In genomic region chr3:12884104-12884742, GRCh38 we compare ENCODE assay signal across 12 cellular contexts. TPM values are rescaled to one million over a fixed set of nuclear protein-coding genes. Genes with fewer than 3 reads are reported as not detected.
A peak's percentile ranks its signal among the peaks of the same experiment; 100 is the strongest.
DNase-seq lines count a peak whose midpoint lies in the region; ATAC-seq and TF ChIP-seq lines count a peak whose summit lies in the region.
"Had no signal": no experiment of that assay in that cellular context is flagged by ENCODE, and none has a peak within 500 bp of the region (broad histone marks: within the 10 kb centered on the region; RNA-seq: fewer than 3 reads in every experiment).

No MANE protein-coding gene starts in this region.

- H3K9ac ChIP-seq in HCT116 (ENCODE audit: low read length): no peak overlapping the region

- no peaks in the 10 kb centered on the region for H3K79me2 ChIP-seq in HCT116 (ENCODE audit: insufficient read depth, low read length)

- H3K27me3 Mint-ChIP-seq in chondrocyte (ENCODE audit: low read depth) (peaks cover 26% of the 10 kb centered on the region), Caco-2 (ENCODE audit: insufficient read depth, unreplicated experiment) (peaks cover 12% of the 10 kb centered on the region)

- H3K4me3 Mint-ChIP-seq in chondrocyte (ENCODE audit: unreplicated experiment) (no peak overlapping the region), Caco-2 (ENCODE audit: unreplicated experiment) (no peak overlapping the region)
- H3K4me3 Mint-ChIP-seq: brain; T-helper 1 cell treated with Interleukin-12 subunit alpha and Interleukin-12 subunit beta and Interleukin-4 antibody, amounts not matched to agents 30 μg/mL and 1 μg/mL, for 36 hours had no signal

- DNase-seq in HCT116 (ENCODE audit: low read depth, low spot score) (no peak), chondrocyte (ENCODE audit: low spot score) (peak; percentile 78), kidney tubule cell (ENCODE audit: low spot score) (peak; percentile 10), substantia nigra (lab: John Stamatoyannopoulos, UW) (peak in 40 of 49 donors; percentile 8 to 78 (median 52)), Caco-2 (no peak), OCI-M1 (lab: John Stamatoyannopoulos, UW) (no peak), T-helper 2 cell (no peak)
- DNase-seq: NCI-H446 treated with DMSO at 0.1 percent for 48 hours had no signal

- TF ChIP-seq CTCF in HCT116 (IDR thresholded peaks at IDR 0.05 in 2 of 3, conservative IDR thresholded peaks at IDR 0.05 in 1 of 3; ENCODE audit: borderline replicate concordance in 1 of 3, insufficient read depth in 1 of 3, low read depth in 2 of 3, low read length in 2 of 3) (no peak), chondrocyte (IDR thresholded peaks at IDR 0.05) (no peak), Caco-2 (IDR thresholded peaks at IDR 0.05; ENCODE audit: insufficient read depth in 1 of 2, low read depth in 1 of 2, low read length in 1 of 2, severe bottlenecking in 1 of 2, unreplicated experiment in 1 of 2) (no peak)

- H3K27ac Mint-ChIP-seq in chondrocyte (ENCODE audit: unreplicated experiment): no peak overlapping the region
- H3K27ac Mint-ChIP-seq in Caco-2 (ENCODE audit: unreplicated experiment): no peak overlapping the region
- H3K27ac Mint-ChIP-seq: T-helper 1 cell treated with Interleukin-12 subunit alpha and Interleukin-12 subunit beta and Interleukin-4 antibody, amounts not matched to agents 30 μg/mL and 1 μg/mL, for 36 hours had no signal

- no peaks in the 10 kb centered on the region for H3K9me3 Mint-ChIP-seq in chondrocyte (ENCODE audit: low read depth)
- no peaks in the 10 kb centered on the region for H3K9me3 Mint-ChIP-seq in Caco-2 (ENCODE audit: unreplicated experiment)
- H3K9me3 Mint-ChIP-seq: T-helper 1 cell treated with Interleukin-12 subunit alpha and Interleukin-12 subunit beta and Interleukin-4 antibody, amounts not matched to agents 30 μg/mL and 1 μg/mL, for 36 hours had no signal

- TF ChIP-seq RAD21 in HCT116 (IDR thresholded peaks at IDR 0.05; ENCODE audit: low read depth): no peak

- H3K27ac ChIP-seq in HCT116 (ENCODE audit: low read depth, low read length): no peak overlapping the region
- no peak overlapping the region for H3K27ac ChIP-seq in substantia nigra (ENCODE audit: low read depth, low read length, poor library complexity, severe bottlenecking)

- CTCF ChIA-PET in HCT116 (lab: Charles Lee) (no interaction called here), Caco-2 (lab: Charles Lee) (interaction anchor here (0.6 kb wide), 1 partner anchor 109 kb away, joined by 8 read pairs; no protein-coding TSS in a partner anchor)

- ATAC-seq in HCT116: peak; percentile 42; the same call in 1 of the 2 replicates
- ATAC-seq in GM21360 (IDR thresholded peaks at IDR 0.05; ENCODE audit: unreplicated experiment): no peak
- ATAC-seq: GM12878 had no signal

- H3K4me2 ChIP-seq in HCT116 (ENCODE audit: low read length): no peak overlapping the region

- H3K4me1 Mint-ChIP-seq in chondrocyte (ENCODE audit: low read depth) (no peaks in the 10 kb centered on the region), Caco-2 (ENCODE audit: low read depth, unreplicated experiment) (no peaks in the 10 kb centered on the region)

- peaks cover 19% of the 10 kb centered on the region for H3K27me3 ChIP-seq in HCT116 (ENCODE audit: insufficient read depth, low read length)
- no peaks in the 10 kb centered on the region for H3K27me3 ChIP-seq in Caco-2 (replicated peaks; ENCODE audit: control insufficient read depth, insufficient read depth, low read length)

- no peak overlapping the region for H2AFZ ChIP-seq in HCT116 (ENCODE audit: low read depth, low read length, poor library complexity, severe bottlenecking)

- H3K9me3 ChIP-seq in HCT116 (ENCODE audit: control insufficient read depth in 1 of 2, insufficient read depth in 1 of 2, low read depth in 1 of 2, low read length in 2 of 2): no peaks in the 10 kb centered on the region
- H3K9me3 ChIP-seq in Caco-2: no peaks in the 10 kb centered on the region

- H3K36me3 ChIP-seq in HCT116 (ENCODE audit: control insufficient read depth in 1 of 2, insufficient read depth in 2 of 2, low read length in 2 of 2) (no peaks in the 10 kb centered on the region), Caco-2 (ENCODE audit: control insufficient read depth, insufficient read depth, low read length) (no peaks in the 10 kb centered on the region)

- H3K4me3 ChIP-seq in HCT116 (replicated peaks in 1 of 2; ENCODE audit: low read depth in 1 of 2, low read length in 2 of 2): no peak overlapping the region
- no peak overlapping the region for H3K4me3 ChIP-seq in Caco-2 (ENCODE audit: low read depth, low read length)

- no peak for TF ChIP-seq POLR2A in HCT116 (IDR thresholded peaks at IDR 0.05; ENCODE audit: borderline replicate concordance, extremely low read depth, insufficient read depth, insufficient read length)

- H3K36me3 Mint-ChIP-seq in chondrocyte (ENCODE audit: low read depth): no peaks in the 10 kb centered on the region
- no peaks in the 10 kb centered on the region for H3K36me3 Mint-ChIP-seq in Caco-2 (ENCODE audit: insufficient read depth, unreplicated experiment)
- H3K36me3 Mint-ChIP-seq: brain had no signal

- POLR2A ChIA-PET in HCT116 (lab: Charles Lee) (no interaction called here), Caco-2 (lab: Charles Lee) (no interaction called here)

- no TSS peak for BruUV-seq in HCT116 (replicated peaks; lab: Mats Ljungman, UMichigan)
- no TSS peak for BruUV-seq in Caco-2 (replicated peaks; lab: Mats Ljungman, UMichigan)

- H4K20me1 ChIP-seq in HCT116 (ENCODE audit: insufficient read depth): no peaks in the 10 kb centered on the region

- intact Hi-C loops in HCT116 (cut with micrococcal nuclease): no loop called here
- intact Hi-C loops in Caco-2 (cut with micrococcal nuclease; ENCODE audit: unreplicated experiment): no loop called here

- H3K4me1 ChIP-seq in HCT116 (ENCODE audit: control insufficient read depth in 1 of 2, insufficient read depth in 2 of 2, low read length in 2 of 2) (no peaks in the 10 kb centered on the region), Caco-2 (no peaks in the 10 kb centered on the region)

- no peaks in the 10 kb centered on the region for H3K9me2 ChIP-seq in HCT116 (ENCODE audit: insufficient read depth)

- RAD21 ChIA-PET in HCT116 (lab: Charles Lee; ENCODE audit: low non-redundant PET in 1 of 2, low total read pairs in 2 of 2, uncharacterized antibody in 2 of 2, unreplicated experiment in 2 of 2): no interaction called here

TF ChIP-seq in HCT116, 20 proteins besides CTCF, POLR2A, EP300 and RAD21:
- TF ChIP-seq YY1 (IDR thresholded peaks at IDR 0.05; ENCODE audit: extremely low read depth, insufficient replicate concordance, low read depth, low read length): no peak
- no peak for TF ChIP-seq CEBPB (IDR thresholded peaks at IDR 0.05; ENCODE audit: low read depth)
- no peak for TF ChIP-seq ZFX (IDR thresholded peaks at IDR 0.05)
- TF ChIP-seq JUND (IDR thresholded peaks at IDR 0.05): no peak
- TF ChIP-seq EZH2 (IDR thresholded peaks at IDR 0.05): no peak
- TF ChIP-seq CBX3 (IDR thresholded peaks at IDR 0.05; ENCODE audit: low read depth): no peak
- no peak for TF ChIP-seq POLR2AphosphoS5 (IDR thresholded peaks at IDR 0.05; ENCODE audit: low read depth, low read length)
- no peak for TF ChIP-seq SP1 (IDR thresholded peaks at IDR 0.05; ENCODE audit: low read depth)

RNA-seq across cellular contexts. Expression of gene RPL32, which starts 42.9 kb away (rescaled TPM):
- total RNA-seq in HCT116 (2021; ENCODE audit: unreplicated experiment): 1,853 TPM
- 3,831 and 4,369 TPM in 2 replicates for polyA plus RNA-seq in HCT116 (2012)
- 960 to 1,087 TPM (median 972 TPM) in 3 replicates for total RNA-seq in chondrocyte
- 1,713 and 1,899 TPM in 2 replicates for total RNA-seq in Caco-2 (2022)

Comparison
In these comparisons a context has a peak if more than half of its experiments do, and no peak if none do; other contexts are left out.
1. DNase-seq: peak in chondrocyte (single experiment), kidney tubule cell (single experiment) and substantia nigra (40 of 49); none in HCT116 (single experiment), Caco-2 (0 of 2), OCI-M1 (single experiment) and T-helper 2 cell (0 of 5).